Comparison of ENCODE assay signal across 8 cellular contexts in genomic region chr15:80058851-80059785, GRCh38. TPM values are rescaled to one million over a fixed set of nuclear protein-coding genes. Genes with fewer than 3 reads are reported as not detected.
DNase-seq lines count a peak whose midpoint lies in the region; ATAC-seq, FAIRE-seq and TF ChIP-seq lines count a peak whose summit lies in the region.

ZFAND6 (plus strand) TSS chr15:80059676; CDS start chr15:80120345, 60,669 bp downstream.

- H3K27me3 ChIP-seq in keratinocyte (ENCODE audit: control insufficient read depth, extremely low read depth, insufficient read depth, low read length) = no peaks in the 10 kb centered on the region

- H3K79me2 ChIP-seq in keratinocyte (ENCODE audit: control insufficient read depth, insufficient read depth, low read length) = peaks cover 41% of the 10 kb centered on the region

- ATAC-seq in GM19035 (IDR thresholded peaks at IDR 0.05; ENCODE audit: unreplicated experiment) = peak; percentile 79
- peak; percentile 79 for ATAC-seq in HG03354 (IDR thresholded peaks at IDR 0.05; ENCODE audit: poor library complexity, severe bottlenecking, unreplicated experiment)
- ATAC-seq in activated CD4-positive, CD25-positive, alpha-beta regulatory T cell treated with anti-CD3 and anti-CD28 coated beads, Interleukin-2, amount 50 U/mL, for 24 hours = peak; percentile 88 to 91

- peak within 1 kb of the TSS; percentile 95 for H3K27ac ChIP-seq in keratinocyte (ENCODE audit: control insufficient read depth, insufficient read depth, low read length)

- peak within 1 kb of the TSS; percentile 72 to 87 (median 78) for H3K4me3 ChIP-seq in keratinocyte (ENCODE audit: control insufficient read depth in 2 of 3, extremely low read depth in 1 of 3, insufficient read depth in 2 of 3, low read depth in 1 of 3, low read length in 3 of 3)

- H3K9me1 ChIP-seq in keratinocyte (ENCODE audit: control insufficient read depth, extremely low read depth, insufficient read depth, low read length) = no peaks in the 10 kb centered on the region

- peak; percentile 72 for FAIRE-seq in keratinocyte (lab: Jason Lieb, UNC)

- peak; percentile 98 for DNase-seq in AG20443 (ENCODE audit: low spot score)
- DNase-seq in NCI-H446 treated with DMSO at 0.1 percent for 48 hours (lab: John Stamatoyannopoulos, UW) = peak; percentile 77
- DNase-seq in cerebellar cortex (ENCODE audit: low spot score) = peak; percentile 98
- DNase-seq in keratinocyte (ENCODE audit: low read depth, low spot score) = peak; percentile 46
- DNase-seq in stimulated activated CD4-positive, alpha-beta T cell treated with anti-CD3 and anti-CD28 coated beads, Interleukin-15, amount 100 ng/mL, for 1 hour (ENCODE audit: low read depth in 1 of 2, low spot score in 1 of 2) = peak; percentile 87 to 95

- H4K20me1 ChIP-seq in keratinocyte (ENCODE audit: control insufficient read depth, extremely low read depth, insufficient read depth, low read length) = no peaks in the 10 kb centered on the region

- dilution Hi-C loops in keratinocyte (cut with MboI; ENCODE audit: extremely low pct_ligation_motif_present, low sequenced_read_pairs) = no loop called here

- H3K4me1 ChIP-seq in keratinocyte (ENCODE audit: control insufficient read depth, extremely low read depth, insufficient read depth, low read length) = peaks cover 22% of the 10 kb centered on the region

- H3K9me3 ChIP-seq in keratinocyte (ENCODE audit: control insufficient read depth, low read depth, low read length) = no peaks in the 10 kb centered on the region

- H3K36me3 ChIP-seq in keratinocyte (ENCODE audit: control insufficient read depth in 2 of 2, extremely low read depth in 1 of 2, insufficient read depth in 2 of 2, low read length in 2 of 2) = no peaks in the 10 kb centered on the region

- H3K9ac ChIP-seq in keratinocyte (ENCODE audit: control insufficient read depth, extremely low read depth, insufficient read depth, low read length) = peak within 1 kb of the TSS; percentile 93

- TF ChIP-seq CTCF in keratinocyte (optimal IDR thresholded peaks at IDR 0.05 in 1 of 3, IDR thresholded peaks at IDR 0.05 in 1 of 3, conservative IDR thresholded peaks at IDR 0.05 in 1 of 3; ENCODE audit: extremely low read depth in 1 of 3, insufficient read depth in 2 of 3, low read length in 3 of 3) = peak in 1 of 3 experiments; percentile 30

- H2AFZ ChIP-seq in keratinocyte (ENCODE audit: control insufficient read depth, low read length) = peak within 1 kb of the TSS; percentile 96

- H3K4me2 ChIP-seq in keratinocyte (ENCODE audit: control insufficient read depth, extremely low read depth, insufficient read depth, low read depth, low read length) = peak within 1 kb of the TSS; percentile 100

RNA-seq across cellular contexts. Expression of gene ZFAND6, which starts in this region (rescaled TPM):
- polyA plus RNA-seq in keratinocyte = 76.3 to 143 TPM (median 142 TPM) in 3 replicates
- 119 TPM for polyA plus RNA-seq in keratinocyte (2011; ENCODE audit: low read depth)
- polyA plus RNA-seq in keratinocyte (2011; cell fraction: cytosol; rRNA removed) = 69.3 and 130 TPM in 2 replicates
- 76.2 and 94.2 TPM in 2 replicates for polyA plus RNA-seq in keratinocyte (2011; cell fraction: nucleus; rRNA removed)
- 65.0 and 95.4 TPM in 2 replicates for polyA plus RNA-seq in keratinocyte (2012; ENCODE audit: low replicate concordance)
- polyA minus RNA-seq in keratinocyte = 13.2 to 111 TPM (median 97.5 TPM) in 3 replicates
- polyA minus RNA-seq in keratinocyte (2011; cell fraction: cytosol; rRNA and poly(A)+ RNA removed) = 85.6 TPM
- polyA minus RNA-seq in keratinocyte (2011; cell fraction: nucleus; rRNA and poly(A)+ RNA removed) = 47.2 and 67.4 TPM in 2 replicates

Comparison
In these comparisons a context has a peak if more than half of its experiments do, and no peak if none do; other contexts are left out.
1. Peak in every context shown above with its lines: DNase-seq, ATAC-seq, H3K4me3 ChIP-seq and H3K27ac ChIP-seq.
2. DNase-seq: peak in every context shown above with its lines; median percentile 98 in AG20443; 98 in cerebellar cortex; 91 in stimulated activated CD4-positive, alpha-beta T cell treated with anti-CD3 and anti-CD28 coated beads, Interleukin-15, amount 100 ng/mL, for 1 hour; 77 in NCI-H446 treated with DMSO at 0.1 percent for 48 hours; 46 in keratinocyte.